In the genomic region with DNA sequence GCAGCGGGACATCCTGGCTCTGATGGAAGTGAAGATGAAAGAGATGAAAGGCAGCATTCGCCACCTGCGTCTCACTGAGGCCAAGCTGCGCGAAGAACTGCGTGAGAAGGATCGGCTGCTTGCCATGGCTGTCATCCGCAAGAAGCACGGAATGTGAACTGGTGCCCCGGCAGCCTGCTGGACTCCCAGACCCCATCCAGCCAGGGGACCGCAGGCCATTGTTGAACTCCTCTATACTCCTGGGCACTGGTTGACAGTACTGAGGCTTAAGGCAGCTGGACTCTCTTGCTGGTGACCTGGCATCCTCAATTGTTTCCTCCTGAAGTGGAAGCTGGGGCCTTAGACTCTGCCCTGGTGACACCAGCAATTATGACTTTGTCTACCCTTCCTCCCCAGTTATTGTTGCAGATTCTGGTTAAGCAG, we compare ENCODE assay signal across 8 cellular contexts. TPM values are rescaled to one million over a fixed set of nuclear protein-coding genes. Genes with fewer than 3 reads are reported as not detected.
DNase-seq lines count a peak whose midpoint lies in the region; FAIRE-seq and TF ChIP-seq lines count a peak whose summit lies in the region.

No MANE protein-coding gene starts in this region.

- peaks cover 41% of the 10 kb centered on the region for H3K79me2 ChIP-seq in SU-DHL-6 (ENCODE audit: insufficient read depth, low read length)

- H3F3A ChIP-seq in SU-DHL-6 (ENCODE audit: insufficient read depth): peaks cover 22% of the 10 kb centered on the region

- H4K20me1 ChIP-seq in SU-DHL-6 (ENCODE audit: low read depth, low read length): peaks cover 5% of the 10 kb centered on the region; the same call in 1 of the 2 replicates

- peak overlapping the region; percentile 92 for H3K27ac ChIP-seq in SU-DHL-6 (ENCODE audit: low read depth, low read length)

- H3K9me3 ChIP-seq in SU-DHL-6 (ENCODE audit: insufficient read depth, low read length) (no peaks in the 10 kb centered on the region), skeletal muscle satellite cell (replicated peaks; ENCODE audit: low read length) (no peaks in the 10 kb centered on the region)

- no peaks in the 10 kb centered on the region for H3K27me3 ChIP-seq in SU-DHL-6 (ENCODE audit: low read length)
- H3K27me3 ChIP-seq in skeletal muscle satellite cell (ENCODE audit: control insufficient read depth, insufficient read depth, low read length): no peaks in the 10 kb centered on the region

- peaks cover 49% of the 10 kb centered on the region for H3K4me1 ChIP-seq in skeletal muscle satellite cell (ENCODE audit: control insufficient read depth, insufficient read depth, low read length)

- no peaks in the 10 kb centered on the region for H3K9me2 ChIP-seq in SU-DHL-6 (replicated peaks; ENCODE audit: insufficient read depth, low read length)

- no peak for TF ChIP-seq CTCF in SU-DHL-6 (IDR thresholded peaks at IDR 0.05; ENCODE audit: insufficient read depth, low read length, poor library complexity, severe bottlenecking)
- TF ChIP-seq CTCF in fibroblast of the aortic adventitia (IDR thresholded peaks at IDR 0.05; ENCODE audit: insufficient read depth, low read length): no peak

- FAIRE-seq in GM12892 (lab: Jason Lieb, UNC): peak; percentile 24

- H2AFZ ChIP-seq in SU-DHL-6 (ENCODE audit: low read depth, low read length, severe bottlenecking): no peak overlapping the region

- H3K4me3 ChIP-seq in SU-DHL-6 (ENCODE audit: insufficient read depth, low read length, poor library complexity, severe bottlenecking) (peak overlapping the region; percentile 85), fibroblast of the aortic adventitia (ENCODE audit: low read depth, low read length) (peak overlapping the region; percentile 80), skeletal muscle satellite cell (ENCODE audit: low read length) (peak overlapping the region; percentile 91)

- no peak for DNase-seq in GM12892 (ENCODE audit: insufficient read length)
- DNase-seq in fibroblast of the aortic adventitia (ENCODE audit: low read depth): no peak
- DNase-seq in NCI-H1694 treated with DMSO at 0.1 percent for 48 hours (lab: John Stamatoyannopoulos, UW): no peak
- DNase-seq in NCI-H187 treated with DMSO at 0.1 percent for 48 hours (lab: John Stamatoyannopoulos, UW): no peak
- no peak for DNase-seq in NCI-H2029 (lab: John Stamatoyannopoulos, UW)
- no peak for DNase-seq in SW 1271 (lab: John Stamatoyannopoulos, UW)

- TF ChIP-seq POLR2A in GM12892 (IDR thresholded peaks at IDR 0.05; ENCODE audit: low read depth, low read length): no peak

- H3K4me2 ChIP-seq in SU-DHL-6 (ENCODE audit: low read depth, low read length, poor library complexity, severe bottlenecking) (peak overlapping the region; percentile 85), skeletal muscle satellite cell (ENCODE audit: low read length) (peak overlapping the region; percentile 93)

- H3K36me3 ChIP-seq in SU-DHL-6 (ENCODE audit: low read length) (no peaks in the 10 kb centered on the region), skeletal muscle satellite cell (ENCODE audit: insufficient read depth, low read length) (no peaks in the 10 kb centered on the region)

- peak overlapping the region; percentile 96 for H3K9ac ChIP-seq in SU-DHL-6 (ENCODE audit: low read length)
- peak overlapping the region; percentile 91 for H3K9ac ChIP-seq in skeletal muscle satellite cell (ENCODE audit: low read depth, low read length)

RNA-seq across cellular contexts. Expression of gene THAP11, which starts 1.2 kb away (rescaled TPM):
- polyA plus RNA-seq in GM12892 (2012; ENCODE audit: missing spikeins): 14.4 TPM
- 19.8 and 21.1 TPM in 2 replicates for total RNA-seq in fibroblast of the aortic adventitia (ENCODE audit: low replicate concordance)
- 17.0 and 26.0 TPM in 2 replicates for total RNA-seq in skeletal muscle satellite cell (2012; rRNA removed)

RNA-seq across cellular contexts. Expression of gene NUTF2, which starts 3.4 kb away (rescaled TPM):
- 131 TPM for polyA plus RNA-seq in GM12892 (2012; ENCODE audit: missing spikeins)
- total RNA-seq in fibroblast of the aortic adventitia (ENCODE audit: low replicate concordance): 24.4 and 155 TPM in 2 replicates
- 139 and 222 TPM in 2 replicates for total RNA-seq in skeletal muscle satellite cell (2012; rRNA removed)

RNA-seq across cellular contexts. Expression of gene CENPT, which starts 4.1 kb away (rescaled TPM):
- 23.0 TPM for polyA plus RNA-seq in GM12892 (2012; ENCODE audit: missing spikeins)
- 28.9 and 39.9 TPM in 2 replicates for total RNA-seq in fibroblast of the aortic adventitia (ENCODE audit: low replicate concordance)
- total RNA-seq in skeletal muscle satellite cell (2012; rRNA removed): 29.9 and 45.7 TPM in 2 replicates

RNA-seq across cellular contexts. Expression of gene EDC4, which starts 29.5 kb away (rescaled TPM):
- polyA plus RNA-seq in GM12892 (2012; ENCODE audit: missing spikeins): 46.5 TPM
- total RNA-seq in fibroblast of the aortic adventitia (ENCODE audit: low replicate concordance): 29.1 and 47.4 TPM in 2 replicates
- 50.0 and 55.0 TPM in 2 replicates for total RNA-seq in skeletal muscle satellite cell (2012; rRNA removed)

RNA-seq across cellular contexts. Expression of gene TSNAXIP1, which starts 36.7 kb away (rescaled TPM):
- polyA plus RNA-seq in GM12892 (2012; ENCODE audit: missing spikeins): 0.38 TPM
- total RNA-seq in fibroblast of the aortic adventitia (ENCODE audit: low replicate concordance): 0.99 and 1.8 TPM in 2 replicates
- total RNA-seq in skeletal muscle satellite cell (2012; rRNA removed): 0.76 and 0.87 TPM in 2 replicates
